Comparison of ENCODE assay signal across 19 cellular contexts in the genomic region with DNA sequence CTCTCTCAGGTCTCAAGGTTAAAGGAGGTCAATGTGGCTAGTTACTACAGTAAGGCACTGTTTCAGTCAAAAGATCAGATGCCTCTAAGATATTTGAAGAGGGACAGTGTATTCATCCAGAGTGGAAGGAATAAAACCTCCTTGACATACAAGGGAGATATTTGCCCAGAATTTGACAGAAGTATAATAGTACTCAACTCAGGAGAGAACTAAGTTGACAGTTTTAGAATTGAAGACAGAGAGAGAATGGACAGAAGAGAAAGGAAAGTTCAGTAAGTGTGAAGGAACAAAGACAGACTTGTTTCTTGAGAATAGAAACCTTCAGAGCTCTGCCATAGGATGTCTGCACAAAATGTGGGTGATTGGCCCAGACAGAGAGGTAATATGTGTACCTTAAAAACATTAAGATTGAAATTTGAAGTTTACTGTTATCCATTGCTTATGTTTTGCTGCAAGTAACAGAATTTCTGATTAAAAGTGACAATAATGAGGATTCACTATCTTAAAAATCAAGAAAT.
DNase-seq lines count a peak whose midpoint lies in the region; ATAC-seq and TF ChIP-seq lines count a peak whose summit lies in the region.
"Had no signal": no experiment of that assay in that cellular context is flagged by ENCODE, and none has a peak within 500 bp of the region (broad histone marks: within the 10 kb centered on the region; RNA-seq: fewer than 3 reads in every experiment).

No MANE protein-coding gene starts in this region.

- H3K36me3 Mint-ChIP-seq in type B pancreatic cell = no peaks in the 10 kb centered on the region
- H3K36me3 Mint-ChIP-seq: activated naive CD8-positive, alpha-beta T cell treated with anti-CD3 and anti-CD28 coated beads for 36 hours had no signal

- ATAC-seq in GM18499 (IDR thresholded peaks at IDR 0.05; ENCODE audit: insufficient read depth, unreplicated experiment) = peak; percentile 8
- ATAC-seq in GM19455 (IDR thresholded peaks at IDR 0.05; ENCODE audit: unreplicated experiment) = peak; percentile 31
- ATAC-seq in HG02885 (IDR thresholded peaks at IDR 0.05; ENCODE audit: poor library complexity, unreplicated experiment) = peak; percentile 37
- ATAC-seq: activated CD4-positive, alpha-beta T cell treated with anti-CD3 and anti-CD28 coated beads for 36 hours; effector memory CD8-positive, alpha-beta T cell; HCT116; K562 had no signal

- peak overlapping the region; percentile 47; the same call in 1 of the 2 replicates for H3K27ac ChIP-seq in MM.1S (ENCODE audit: low read length)
- H3K27ac ChIP-seq in thyroid gland = no peak overlapping the region
- H3K27ac ChIP-seq: C4-2B had no signal

- H3K4me2 ChIP-seq in MM.1S (ENCODE audit: low read depth, low read length) = peak overlapping the region; percentile 50

- DNase-seq in MM.1S = peak; percentile 23
- DNase-seq in NCI-H1105 treated with DMSO at 0.1 percent for 48 hours (lab: John Stamatoyannopoulos, UW) = no peak
- no peak for DNase-seq in type B pancreatic cell (ENCODE audit: extremely low spot score, unreplicated experiment)
- DNase-seq in thyroid gland = no peak
- no peak for DNase-seq in LoVo (ENCODE audit: low spot score)
- DNase-seq: ACHN; activated CD4-positive, alpha-beta T cell treated with anti-CD3 and anti-CD28 coated beads for 36 hours; activated naive CD8-positive, alpha-beta T cell treated with anti-CD3 and anti-CD28 coated beads for 36 hours; effector memory CD8-positive, alpha-beta T cell; NCI-H1092; NCI-H2081; NCI-H510A; stimulated activated CD4-positive, alpha-beta T cell treated with anti-CD3 and anti-CD28 coated beads, Interleukin-12 subunit alpha, Interleukin-12 subunit beta, amount 100 ng/mL, for 4 hours had no signal

- 0 out of 2 replicates have a peak, but pooled peaks cover 10% of the 10 kb centered on the region for H3F3A ChIP-seq in MM.1S (ENCODE audit: insufficient read depth, low read length)

- intact Hi-C loops in thyroid gland (cut with DNase I) = no loop called here

- H3K4me3 Mint-ChIP-seq in type B pancreatic cell = no peak overlapping the region
- H3K4me3 Mint-ChIP-seq: activated CD4-positive, alpha-beta T cell treated with anti-CD3 and anti-CD28 coated beads for 36 hours; activated naive CD8-positive, alpha-beta T cell treated with anti-CD3 and anti-CD28 coated beads for 36 hours; effector memory CD8-positive, alpha-beta T cell had no signal

- H3K9me3 ChIP-seq in MM.1S (replicated peaks; ENCODE audit: insufficient read depth, low read length) (no peaks in the 10 kb centered on the region), thyroid gland (no peaks in the 10 kb centered on the region)

- peaks cover 6% of the 10 kb centered on the region for H3K4me1 Mint-ChIP-seq in type B pancreatic cell (ENCODE audit: unreplicated experiment)
- H3K4me1 Mint-ChIP-seq: activated CD4-positive, alpha-beta T cell treated with anti-CD3 and anti-CD28 coated beads for 36 hours; activated naive CD8-positive, alpha-beta T cell treated with anti-CD3 and anti-CD28 coated beads for 36 hours had no signal

- H3K4me1 ChIP-seq in MM.1S (ENCODE audit: low read length) (peaks cover 33% of the 10 kb centered on the region), thyroid gland (no peaks in the 10 kb centered on the region)

- no peaks in the 10 kb centered on the region for H4K20me1 ChIP-seq in MM.1S (ENCODE audit: insufficient read depth, low read length)

- 0 out of 2 replicates have a peak overlapping the region, but pooled peaks have one; percentile 3 for H2AFZ ChIP-seq in MM.1S (ENCODE audit: low read length)

- H3K4me3 ChIP-seq in MM.1S (ENCODE audit: low read length) (no peak overlapping the region), thyroid gland (replicated peaks in 1 of 3) (no peak overlapping the region)
- H3K4me3 ChIP-seq: K562 had no signal

- no peak overlapping the region for H3K27ac Mint-ChIP-seq in type B pancreatic cell
- H3K27ac Mint-ChIP-seq: activated CD4-positive, alpha-beta T cell treated with anti-CD3 and anti-CD28 coated beads for 36 hours; activated naive CD8-positive, alpha-beta T cell treated with anti-CD3 and anti-CD28 coated beads for 36 hours; effector memory CD8-positive, alpha-beta T cell had no signal

- H3K9me2 ChIP-seq in MM.1S (replicated peaks; ENCODE audit: insufficient read depth, low read length) = no peaks in the 10 kb centered on the region

- H3K27me3 Mint-ChIP-seq in type B pancreatic cell = no peaks in the 10 kb centered on the region
- H3K27me3 Mint-ChIP-seq: activated CD4-positive, alpha-beta T cell treated with anti-CD3 and anti-CD28 coated beads for 36 hours; activated naive CD8-positive, alpha-beta T cell treated with anti-CD3 and anti-CD28 coated beads for 36 hours; effector memory CD8-positive, alpha-beta T cell had no signal

- no peaks in the 10 kb centered on the region for H3K9me3 Mint-ChIP-seq in type B pancreatic cell
- H3K9me3 Mint-ChIP-seq: activated naive CD8-positive, alpha-beta T cell treated with anti-CD3 and anti-CD28 coated beads for 36 hours had no signal

- no peaks in the 10 kb centered on the region for H3K79me2 ChIP-seq in MM.1S (ENCODE audit: low read length)

- no peak for TF ChIP-seq POLR2A in thyroid gland (IDR thresholded peaks at IDR 0.05)

- H3K27me3 ChIP-seq in MM.1S (replicated peaks; ENCODE audit: insufficient read depth, low read length) = no peaks in the 10 kb centered on the region
- H3K27me3 ChIP-seq in thyroid gland = no peaks in the 10 kb centered on the region

- no peaks in the 10 kb centered on the region for H3K36me3 ChIP-seq in MM.1S (replicated peaks; ENCODE audit: insufficient read depth, low read length)
- no peaks in the 10 kb centered on the region for H3K36me3 ChIP-seq in thyroid gland

- H3K9ac ChIP-seq in MM.1S (ENCODE audit: low read length) = no peak overlapping the region

- no peak for TF ChIP-seq CTCF in MM.1S (IDR thresholded peaks at IDR 0.05; ENCODE audit: low read length)
- TF ChIP-seq CTCF in type B pancreatic cell (conservative IDR thresholded peaks at IDR 0.05) = no peak
- no peak for TF ChIP-seq CTCF in thyroid gland (IDR thresholded peaks at IDR 0.05)
